ENCODE assay signal across 9 cellular contexts in the genomic region with DNA sequence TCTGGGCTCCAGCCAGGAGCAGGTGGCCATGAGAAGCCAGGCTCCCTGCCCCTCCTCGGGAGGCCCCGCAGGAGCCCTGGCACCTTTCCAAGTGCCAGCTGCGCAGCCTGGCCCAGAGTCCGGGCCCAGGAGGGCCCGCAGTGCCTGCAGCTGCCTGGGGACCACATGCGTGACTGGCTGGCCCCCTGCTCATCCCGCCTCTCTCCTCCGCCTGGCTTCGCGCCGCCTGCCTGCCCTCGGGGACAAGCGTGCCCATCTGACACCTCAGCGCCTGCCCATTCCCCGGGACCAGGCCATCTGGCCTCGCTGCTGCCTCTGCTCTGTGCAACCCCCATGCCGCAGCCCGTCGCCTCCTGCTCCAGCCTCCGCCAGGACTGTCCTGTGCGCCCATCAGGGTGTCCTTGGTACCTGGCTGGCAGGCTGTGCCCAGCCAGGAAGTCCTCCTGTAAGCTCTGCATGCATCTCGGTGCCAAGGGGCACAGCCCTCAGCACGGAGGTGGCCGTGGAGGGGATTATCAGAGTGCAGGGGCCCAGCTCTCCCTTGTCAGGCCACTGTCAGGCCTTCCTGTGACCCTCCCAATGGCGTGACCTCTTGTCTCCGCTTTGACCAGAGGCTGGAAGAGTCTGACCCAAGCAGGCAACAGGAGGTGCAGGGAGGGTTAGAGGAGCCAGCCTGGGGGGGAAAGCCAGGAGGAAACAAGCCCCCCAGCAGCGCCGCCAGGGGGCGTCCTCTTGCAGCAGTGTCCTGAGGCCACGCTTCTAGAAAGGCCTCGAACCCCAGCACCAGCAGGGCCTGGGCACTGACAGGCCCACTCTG. TPM values are rescaled to one million over a fixed set of nuclear protein-coding genes. Genes with fewer than 3 reads are reported as not detected.
DNase-seq lines count a peak whose midpoint lies in the region; ATAC-seq, FAIRE-seq and TF ChIP-seq lines count a peak whose summit lies in the region.
"Had no signal": no experiment of that assay in that cellular context is flagged by ENCODE, and none has a peak within 500 bp of the region (broad histone marks: within the 10 kb centered on the region; RNA-seq: fewer than 3 reads in every experiment).

No MANE protein-coding gene starts in this region.

- peaks cover 14% of the 10 kb centered on the region for H3K36me3 Mint-ChIP-seq in activated CD4-positive, alpha-beta T cell treated with anti-CD3 and anti-CD28 coated beads, Interleukin-2, amount 10 ng/mL, durations not matched to agents 24 days and 14 days (ENCODE audit: low read depth)

- H3K27ac ChIP-seq in VCaP = peak overlapping the region; percentile 22; the same call in 1 of the 2 replicates

- intact Hi-C loops in activated CD4-positive, alpha-beta T cell treated with anti-CD3 and anti-CD28 coated beads, Interleukin-2, amount 10 ng/mL, durations not matched to agents 24 days and 14 days (cut with micrococcal nuclease) = no loop called here

- peaks cover 6% of the 10 kb centered on the region for H3K27me3 Mint-ChIP-seq in activated CD4-positive, alpha-beta T cell treated with anti-CD3 and anti-CD28 coated beads, Interleukin-2, amount 10 ng/mL, durations not matched to agents 24 days and 14 days

- no peak overlapping the region for H3K4me3 Mint-ChIP-seq in activated CD4-positive, alpha-beta T cell treated with anti-CD3 and anti-CD28 coated beads, Interleukin-2, amount 10 ng/mL, durations not matched to agents 24 days and 14 days

- TF ChIP-seq CTCF in D721Med (IDR thresholded peaks at IDR 0.05; ENCODE audit: insufficient read depth, missing control alignments) (peak; percentile 46), VCaP (conservative IDR thresholded peaks at IDR 0.05) (peak; percentile 26; the same call in 1 of the 2 replicates)

- no peak for DNase-seq in D721Med (ENCODE audit: insufficient read length, low spot score)
- DNase-seq in NCI-H128 (lab: John Stamatoyannopoulos, UW; ENCODE audit: unreplicated experiment) = peak; percentile 23
- DNase-seq in left kidney (ENCODE audit: low read depth, low spot score) = peak; percentile 39
- no peak for DNase-seq in activated CD4-positive, alpha-beta T cell treated with anti-CD3 and anti-CD28 coated beads, Interleukin-2, amount 10 ng/mL, durations not matched to agents 24 days and 14 days
- DNase-seq in GM12891 (ENCODE audit: insufficient read length, low spot score) = no peak
- DNase-seq in activated naive CD4-positive, alpha-beta T cell (lab: John Stamatoyannopoulos, UW) = no peak

- no peaks in the 10 kb centered on the region for H3K4me1 Mint-ChIP-seq in activated CD4-positive, alpha-beta T cell treated with anti-CD3 and anti-CD28 coated beads, Interleukin-2, amount 10 ng/mL, durations not matched to agents 24 days and 14 days

- H3K9me3 Mint-ChIP-seq in activated CD4-positive, alpha-beta T cell treated with anti-CD3 and anti-CD28 coated beads, Interleukin-2, amount 10 ng/mL, durations not matched to agents 24 days and 14 days = no peaks in the 10 kb centered on the region

- FAIRE-seq in D721Med (lab: Jason Lieb, UNC) (no peak), GM12891 (lab: Jason Lieb, UNC) (no peak)

- H3K27ac Mint-ChIP-seq in activated CD4-positive, alpha-beta T cell treated with anti-CD3 and anti-CD28 coated beads, Interleukin-2, amount 10 ng/mL, durations not matched to agents 24 days and 14 days = no peak overlapping the region

- no peak for ATAC-seq in GM21717 (IDR thresholded peaks at IDR 0.05; ENCODE audit: unreplicated experiment)

- TF ChIP-seq POLR2A in GM12891 (IDR thresholded peaks at IDR 0.05; ENCODE audit: low read depth, low read length) = no peak

TF ChIP-seq in GM12891, 5 proteins besides CTCF, POLR2A, EP300 and RAD21:
- TF ChIP-seq TAF1 (IDR thresholded peaks at IDR 0.05; ENCODE audit: low read depth, low read length) (no peak), PAX5 (IDR thresholded peaks at IDR 0.05; ENCODE audit: insufficient read depth, low read length, severe bottlenecking) (no peak), POLR2AphosphoS5 (IDR thresholded peaks at IDR 0.05; ENCODE audit: low read depth, low read length) (no peak), SPI1 (IDR thresholded peaks at IDR 0.05; ENCODE audit: low read depth, low read length) (no peak), POU2F2 (IDR thresholded peaks at IDR 0.05; ENCODE audit: low read depth, low read length) (no peak)

RNA-seq across cellular contexts. Expression of a gene that starts 50.5 kb away (rescaled TPM):
- total RNA-seq in activated CD4-positive, alpha-beta T cell treated with anti-CD3 and anti-CD28 coated beads, Interleukin-2, amount 10 ng/mL, durations not matched to agents 24 days and 14 days = 48.2 and 52.9 TPM in 2 replicates
- polyA plus RNA-seq in GM12891 (2012; ENCODE audit: low read depth, missing spikeins) = 11.1 TPM

RNA-seq across cellular contexts. Expression of a gene that starts 53.0 kb away (rescaled TPM):
- total RNA-seq in activated CD4-positive, alpha-beta T cell treated with anti-CD3 and anti-CD28 coated beads, Interleukin-2, amount 10 ng/mL, durations not matched to agents 24 days and 14 days = not detected in 2 replicates
- not detected for polyA plus RNA-seq in GM12891 (2012; ENCODE audit: low read depth, missing spikeins)
- polyA plus RNA-seq: esophagus had no signal

Comparison
In these comparisons a context has a peak if more than half of its experiments do, and no peak if none do; other contexts are left out.
1. DNase-seq: peak in NCI-H128 (single experiment) and left kidney (single experiment); none in D721Med (single experiment), activated CD4-positive, alpha-beta T cell treated with anti-CD3 and anti-CD28 coated beads, Interleukin-2, amount 10 ng/mL, durations not matched to agents 24 days and 14 days (single experiment), GM12891 (single experiment) and activated naive CD4-positive, alpha-beta T cell (0 of 4).